Comparison of ENCODE assay signal across 8 cellular contexts in the genomic region with DNA sequence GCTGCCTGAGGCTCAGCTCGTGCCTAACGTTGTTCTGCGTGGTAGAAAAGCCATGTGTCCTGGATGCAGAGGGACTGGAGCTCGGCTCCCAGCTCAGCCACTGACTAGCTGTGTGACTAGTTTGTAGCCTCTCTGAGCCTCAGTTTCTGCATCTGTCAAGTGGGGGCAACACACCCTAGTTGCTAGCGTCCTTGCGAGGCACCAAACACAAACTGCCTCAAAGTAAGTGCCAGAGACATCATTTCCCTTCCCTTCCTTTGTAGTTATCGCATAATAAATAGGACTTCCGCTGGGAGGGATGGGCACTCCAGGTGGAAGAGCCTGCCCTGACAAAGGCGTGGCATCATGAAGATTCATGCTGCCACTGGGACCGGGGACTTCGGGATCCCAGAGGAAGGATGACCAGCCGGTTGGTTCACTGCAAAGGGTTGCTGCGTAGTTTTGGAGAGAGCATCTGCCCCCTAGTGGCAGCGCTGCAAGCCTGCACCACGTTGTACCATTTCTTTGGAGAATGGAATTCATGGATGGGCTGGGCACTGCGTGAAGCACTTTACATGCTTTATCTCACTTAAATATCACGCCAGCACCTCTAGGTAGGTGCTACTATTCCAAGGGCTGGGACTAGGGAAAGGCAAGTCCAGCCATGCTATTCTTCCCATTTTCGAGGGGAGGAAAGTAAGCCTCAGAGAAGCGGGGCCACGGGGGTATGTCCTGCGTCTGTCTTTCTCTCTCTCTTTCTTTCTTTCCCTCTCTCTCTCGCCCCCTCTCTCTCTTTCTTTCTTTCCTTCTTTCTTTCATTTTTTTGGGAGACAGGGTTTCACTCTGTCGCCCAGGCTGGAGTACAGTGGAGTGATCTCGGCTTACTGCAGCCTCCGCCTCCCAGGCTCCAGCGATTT. TPM values are rescaled to one million over a fixed set of nuclear protein-coding genes. Genes with fewer than 3 reads are reported as not detected.
DNase-seq lines count a peak whose midpoint lies in the region; ATAC-seq and TF ChIP-seq lines count a peak whose summit lies in the region.

No MANE protein-coding gene starts in this region.

- peaks cover 26% of the 10 kb centered on the region for H3K4me1 Mint-ChIP-seq in Calu3 (ENCODE audit: low read depth, unreplicated experiment)
- peaks cover 7 to 12% (median 9%) of the 10 kb centered on the region in 3 donors for H3K4me1 Mint-ChIP-seq in T-cell

- intact Hi-C loops in Calu3 (cut with micrococcal nuclease; ENCODE audit: unreplicated experiment) (loop anchor here (1.0 kb wide), 1 partner anchor 61 kb away; no protein-coding TSS in a partner anchor), gastrocnemius medialis (cut with DNase I; ENCODE audit: low total_unique reads) (loop anchor here (1.0 to 10.0 kb wide), 2 partner anchors 61 to 347 kb away; no protein-coding TSS in a partner anchor)

- POLR2A ChIA-PET in T-cell (lab: Charles Lee), result no interaction called here

- H3K4me3 Mint-ChIP-seq in Calu3 (ENCODE audit: low read depth, unreplicated experiment), result no peak overlapping the region
- H3K4me3 Mint-ChIP-seq in T-cell, result peak overlapping the region in 1 of 3 donors; percentile 29

- peak overlapping the region in 2 of 4 donors; percentile 2 to 56 for H3K27ac ChIP-seq in gastrocnemius medialis

- TF ChIP-seq POLR2A in gastrocnemius medialis (IDR thresholded peaks at IDR 0.05), result no peak

- H3K27me3 ChIP-seq in gastrocnemius medialis, result no peaks in the 10 kb centered on the region

- TF ChIP-seq CTCF in Calu3 (IDR thresholded peaks at IDR 0.05; ENCODE audit: unreplicated experiment) (peak; percentile 89), gastrocnemius medialis (IDR thresholded peaks at IDR 0.05 in 4 of 5, conservative IDR thresholded peaks at IDR 0.05 in 1 of 5) (peak; percentile 89 to 97 (median 96))

- peaks cover 29 to 33% of the 10 kb centered on the region in 2 donors for H3K4me1 ChIP-seq in gastrocnemius medialis

- ATAC-seq in GM21737 (IDR thresholded peaks at IDR 0.05; ENCODE audit: unreplicated experiment) (peak; percentile 57), T-cell (replicated peaks in 1 of 4) (peak; percentile 71 to 86 (median 76)), gastrocnemius medialis (peak; percentile 66 to 76), GM18868 (IDR thresholded peaks at IDR 0.05; ENCODE audit: unreplicated experiment) (no peak)

- in situ Hi-C loops in gastrocnemius medialis (cut with MboI; ENCODE audit: low sequenced_read_pairs in 4 of 4), result loop anchor here in 3 of 4 donors (5.0 to 10.0 kb wide), 2 partner anchors 59 to 347 kb away; no protein-coding TSS in a partner anchor

- H3K4me3 ChIP-seq in gastrocnemius medialis, result no peak overlapping the region

- H3K9me3 Mint-ChIP-seq in Calu3 (ENCODE audit: low read depth, unreplicated experiment) (no peaks in the 10 kb centered on the region), T-cell (no peaks in the 10 kb centered on the region)

- H3K27me3 Mint-ChIP-seq in Calu3 (ENCODE audit: unreplicated experiment) (no peaks in the 10 kb centered on the region), T-cell (peaks cover 7% of the 10 kb centered on the region in 2 donors)

- H3K9me3 ChIP-seq in gastrocnemius medialis, result no peaks in the 10 kb centered on the region

- CTCF ChIA-PET in Calu3 (lab: Charles Lee), result interaction anchor here (1.5 to 4.0 kb wide), 2 partner anchors 43 to 61 kb away, joined by 3 to 29 read pairs; no protein-coding TSS in a partner anchor
- CTCF ChIA-PET in T-cell (lab: Charles Lee), result interaction anchor here (0.7 to 3.7 kb wide), 6 partner anchors 62 to 162 kb away, joined by 3 to 32 read pairs (median 4); no protein-coding TSS in a partner anchor

- no peaks in the 10 kb centered on the region for H3K36me3 ChIP-seq in gastrocnemius medialis

- DNase-seq in Calu3 (peak; percentile 66), NCI-H1092 (lab: John Stamatoyannopoulos, UW) (peak; percentile 47), T-cell (peak in 32 of 34 experiments; percentile 3 to 61 (median 40)), anterior cingulate cortex (lab: John Stamatoyannopoulos, UW) (peak in 49 of 58 donors; percentile 4 to 72 (median 30)), hepatic stellate cell (ENCODE audit: low spot score) (peak; percentile 89), gastrocnemius medialis (peak; percentile 52 to 76)

- no TSS peak for BruUV-seq in Calu3 (replicated peaks; lab: Mats Ljungman, UMichigan)

- H3K36me3 Mint-ChIP-seq in Calu3 (ENCODE audit: insufficient read depth, unreplicated experiment) (peaks cover 5% of the 10 kb centered on the region), T-cell (no peaks in the 10 kb centered on the region)

- H3K27ac Mint-ChIP-seq in Calu3 (ENCODE audit: unreplicated experiment) (no peak overlapping the region), T-cell (no peak overlapping the region)

RNA-seq across cellular contexts. Expression of a gene that starts 4.6 kb away (rescaled TPM):
- total RNA-seq in Calu3 (2022), result not detected in 2 replicates
- not detected for total RNA-seq in T-cell
- total RNA-seq in gastrocnemius medialis, result under 1 TPM in 2 of 4 donors, not detected in 2; 0.56 to 0.61 TPM

RNA-seq across cellular contexts. Expression of a gene that starts 24.4 kb away (rescaled TPM):
- total RNA-seq in Calu3 (2022) (15.3 and 22.2 TPM in 2 replicates), T-cell (under 1 TPM; 0.09 to 0.57 (median 0.28) TPM), gastrocnemius medialis (under 1 TPM in 1 of 4 donors, not detected in 3; 0.11 TPM)

RNA-seq across cellular contexts. Expression of a gene that starts 25.4 kb away (rescaled TPM):
- total RNA-seq in Calu3 (2022) (0.17 and 0.19 TPM in 2 replicates), T-cell (1 to 10 TPM; 2.7 to 5.4 (median 3.3) TPM), gastrocnemius medialis (100 to 1,000 TPM; 335 to 819 (median 539) TPM)

Comparison
In these comparisons a context has a peak if more than half of its experiments do, and no peak if none do; other contexts are left out.
1. DNase-seq: peak in every context shown above with its lines; median percentile 89 in hepatic stellate cell; 66 in Calu3; 64 in gastrocnemius medialis; 47 in NCI-H1092; 40 in T-cell; 30 in anterior cingulate cortex.
2. RNA of a gene that starts 24.4 kb away (total RNA-seq): 15.3 to 22.2 TPM in Calu3; 0.09 to 0.57 TPM in T-cell and 0.11 TPM in gastrocnemius medialis; every median in the first group is over 10 times any median in the second.
3. RNA of a gene that starts 25.4 kb away (total RNA-seq): 335 to 819 TPM in gastrocnemius medialis; 2.7 to 5.4 TPM in T-cell and 0.17 to 0.19 TPM in Calu3; every median in the first group is over 10 times any median in the second.